Comparison of ENCODE assay signal across 14 cellular contexts in genomic region chr16:67613808-67614207, GRCh38. TPM values are rescaled to one million over a fixed set of nuclear protein-coding genes. Genes with fewer than 3 reads are reported as not detected.
DNase-seq lines count a peak whose midpoint lies in the region; ATAC-seq and TF ChIP-seq lines count a peak whose summit lies in the region.
"Had no signal": no experiment of that assay in that cellular context is flagged by ENCODE, and none has a peak within 500 bp of the region (broad histone marks: within the 10 kb centered on the region; RNA-seq: fewer than 3 reads in every experiment).

No MANE protein-coding gene starts in this region.

- H3K4me1 ChIP-seq in DOHH2 (ENCODE audit: control insufficient read depth, low read length): no peaks in the 10 kb centered on the region
- H3K4me1 ChIP-seq in foreskin keratinocyte: no peaks in the 10 kb centered on the region
- H3K4me1 ChIP-seq in vagina: no peaks in the 10 kb centered on the region
- H3K4me1 ChIP-seq: left lung had no signal

- intact Hi-C loops in vagina (cut with DNase I): no loop called here

- in situ Hi-C loops in GM13977 (cut with MboI; ENCODE audit: low pct_unique_long_range_greater_than_20kb, low sequenced_read_pairs, unreplicated experiment): no loop called here

- H3K79me2 ChIP-seq in DOHH2 (ENCODE audit: control insufficient read depth, low read length): peaks cover 33% of the 10 kb centered on the region

- H3K4me2 ChIP-seq in DOHH2 (ENCODE audit: low read length): no peak overlapping the region

- H3K4me3 ChIP-seq in DOHH2 (ENCODE audit: low read length) (no peak overlapping the region), vagina (no peak overlapping the region)
- H3K4me3 ChIP-seq: left lung had no signal

- H3K27me3 ChIP-seq in DOHH2 (ENCODE audit: control insufficient read depth, low read length) (no peaks in the 10 kb centered on the region), foreskin keratinocyte (no peaks in the 10 kb centered on the region), vagina (no peaks in the 10 kb centered on the region)
- H3K27me3 ChIP-seq: left lung had no signal

- TF ChIP-seq POLR2A in vagina (IDR thresholded peaks at IDR 0.05): no peak

- H3K27ac ChIP-seq in DOHH2 (ENCODE audit: low read depth, low read length): no peak overlapping the region
- no peak overlapping the region for H3K27ac ChIP-seq in VCaP
- no peak overlapping the region for H3K27ac ChIP-seq in foreskin keratinocyte
- H3K27ac ChIP-seq in vagina: no peak overlapping the region
- H3K27ac ChIP-seq: left lung had no signal

- H3K9me3 ChIP-seq in DOHH2 (ENCODE audit: control insufficient read depth, insufficient read depth, low read length) (no peaks in the 10 kb centered on the region), vagina (no peaks in the 10 kb centered on the region)
- H3K9me3 ChIP-seq: left lung had no signal

- H3K36me3 ChIP-seq in DOHH2 (ENCODE audit: control insufficient read depth, low read length) (peaks cover 84% of the 10 kb centered on the region), vagina (peaks cover 0 to 58% of the 10 kb centered on the region in 2 donors)

- no peaks in the 10 kb centered on the region for H3K9me2 ChIP-seq in DOHH2 (replicated peaks; ENCODE audit: control insufficient read depth, low read length)

- ATAC-seq in foreskin keratinocyte (no peak), HG03196 (IDR thresholded peaks at IDR 0.05; ENCODE audit: unreplicated experiment) (no peak)
- ATAC-seq: left lung; Panc1; stimulated activated naive B cell treated with anti-CD40 and anti-IgM and Interleukin-4, amounts not matched to agents 10 μg/mL and 1 μg/mL and 100 μg/mL, for 72 hours had no signal

- no peak for DNase-seq in GM13977 (ENCODE audit: low spot score)
- no peak for DNase-seq in foreskin keratinocyte
- DNase-seq in T1000 (lab: John Stamatoyannopoulos, UW): no peak
- no peak for DNase-seq in SKM-1 treated with dmso at 0.1 percent for 144 hours (lab: John Stamatoyannopoulos, UW; ENCODE audit: unreplicated experiment)
- DNase-seq in vagina (ENCODE audit: extremely low spot score in 2 of 2): no peak
- DNase-seq: activated effector memory CD4-positive, alpha-beta T cell treated with anti-CD3 and anti-CD28 coated beads, Interleukin-2, amount 50 U/mL, for 16 hours; COR-L47; left lung; NCI-H2029; stimulated activated naive B cell treated with anti-CD40 and anti-IgM and Interleukin-4, amounts not matched to agents 10 μg/mL and 1 μg/mL and 100 μg/mL, for 72 hours had no signal

- TF ChIP-seq CTCF in DOHH2 (IDR thresholded peaks at IDR 0.05; ENCODE audit: low read depth, low read length, poor library complexity, severe bottlenecking) (peak; percentile 50), GM13977 (IDR thresholded peaks at IDR 0.05; ENCODE audit: extremely low read depth, insufficient read depth, missing control alignments) (peak; percentile 33), VCaP (conservative IDR thresholded peaks at IDR 0.05) (0 out of 2 replicates have a peak, but pooled peaks have one; percentile 6), foreskin keratinocyte (conservative IDR thresholded peaks at IDR 0.05) (peak; percentile 45), vagina (IDR thresholded peaks at IDR 0.05) (no peak)

- no peaks in the 10 kb centered on the region for H3F3A ChIP-seq in DOHH2 (ENCODE audit: control insufficient read depth, insufficient read depth)

- H4K20me1 ChIP-seq in DOHH2 (ENCODE audit: control insufficient read depth, insufficient read depth, low read depth, low read length): no peaks in the 10 kb centered on the region

RNA-seq across cellular contexts. Expression of gene CARMIL2, which starts 31.1 kb away (rescaled TPM):
- total RNA-seq in foreskin keratinocyte (0.24 and 0.32 TPM in 2 replicates), vagina (5.6 TPM)
- 0.24 and 0.25 TPM in 2 replicates for polyA plus RNA-seq in foreskin keratinocyte

RNA-seq across cellular contexts. Expression of gene ACD, which starts 46.3 kb away (rescaled TPM):
- total RNA-seq in foreskin keratinocyte (46.1 and 46.2 TPM in 2 replicates), vagina (38.8 TPM)
- polyA plus RNA-seq in foreskin keratinocyte: 51.3 and 59.1 TPM in 2 replicates

RNA-seq across cellular contexts. Expression of gene PARD6A, which starts 47.0 kb away (rescaled TPM):
- total RNA-seq in foreskin keratinocyte (1.1 TPM in 2 replicates), vagina (1.2 TPM)
- polyA plus RNA-seq in foreskin keratinocyte: 1.1 and 1.6 TPM in 2 replicates

RNA-seq across cellular contexts. Expression of gene CTCF, which starts 51.5 kb away (rescaled TPM):
- total RNA-seq in foreskin keratinocyte (37.0 and 42.9 TPM in 2 replicates), vagina (43.2 TPM)
- 17.8 and 22.1 TPM in 2 replicates for polyA plus RNA-seq in foreskin keratinocyte

RNA-seq across cellular contexts. Expression of gene ENKD1, which starts 52.7 kb away (rescaled TPM):
- total RNA-seq in foreskin keratinocyte (19.1 and 19.5 TPM in 2 replicates), vagina (14.7 TPM)
- 24.0 and 24.5 TPM in 2 replicates for polyA plus RNA-seq in foreskin keratinocyte

Comparison
In these comparisons a context has a peak if more than half of its experiments do, and no peak if none do; other contexts are left out.
1. CTCF ChIP-seq: peak in DOHH2 (single experiment), GM13977 (single experiment), VCaP (single experiment) and foreskin keratinocyte (single experiment); none in vagina (0 of 3).